In genomic region chr5:6723122-6723885, GRCh38 we compare ENCODE assay signal across 1 cellular context.
TF ChIP-seq lines count a peak whose summit lies in the region.

No MANE protein-coding gene starts in this region.

TF ChIP-seq in K562, 482 proteins besides CTCF, POLR2A, EP300 and RAD21 (continued from another document):
- TF ChIP-seq HINFP (tag; conservative IDR thresholded peaks at IDR 0.05; ENCODE audit: low read depth) (no peak), SREBF1 (IDR thresholded peaks at IDR 0.05; ENCODE audit: borderline replicate concordance, low read depth, low read length) (no peak), REST (CRISPR knock-in tag; IDR thresholded peaks at IDR 0.05; ENCODE audit: low read depth) (no peak), ASH1L (IDR thresholded peaks at IDR 0.05; ENCODE audit: borderline replicate concordance, low read depth, partially characterized antibody) (no peak), TBL1XR1 (IDR thresholded peaks at IDR 0.05; ENCODE audit: low read length in 2 of 2) (no peak), ZSCAN29 (IDR thresholded peaks at IDR 0.05) (no peak), MCM3 (IDR thresholded peaks at IDR 0.05) (no peak), CLOCK (CRISPR knock-in tag; IDR thresholded peaks at IDR 0.05; ENCODE audit: borderline replicate concordance) (no peak), ZNF280B (CRISPR knock-in tag; IDR thresholded peaks at IDR 0.05) (no peak), ZNF77 (CRISPR knock-in tag; IDR thresholded peaks at IDR 0.05) (no peak)
